8 cellular contexts compared by ENCODE assay signal in the genomic region with DNA sequence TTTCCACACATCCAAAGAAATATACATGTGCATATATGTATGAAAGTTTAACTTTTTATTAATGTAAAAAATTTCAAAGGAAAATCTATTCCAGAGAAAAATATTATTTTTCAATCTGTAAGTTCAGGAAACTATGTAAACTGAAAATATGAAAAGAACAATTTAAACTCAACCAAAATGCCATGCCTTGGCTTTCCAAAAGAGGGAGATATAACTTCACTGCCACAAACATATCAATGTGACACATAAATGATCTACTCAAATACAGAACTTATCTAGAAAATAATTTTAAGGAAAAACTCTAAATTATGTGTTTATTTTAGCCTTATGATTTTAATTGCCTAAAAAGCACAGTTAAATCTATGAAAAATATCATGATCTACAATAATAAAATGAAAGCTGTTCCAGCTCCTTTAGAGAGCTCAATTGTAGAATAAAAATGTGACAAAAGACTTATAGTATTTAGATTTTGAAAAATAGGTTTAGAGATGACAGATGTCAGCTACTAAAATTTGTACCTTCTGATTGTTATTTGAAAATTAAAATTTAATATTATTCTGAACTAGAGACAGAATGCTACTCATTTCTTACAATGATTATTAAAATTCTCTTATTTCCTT.
DNase-seq lines count a peak whose midpoint lies in the region; ATAC-seq and TF ChIP-seq lines count a peak whose summit lies in the region.

No MANE protein-coding gene starts in this region.

- no TSS peak for BruUV-seq in MCF 10A (replicated peaks; lab: Mats Ljungman, UMichigan)

- TF ChIP-seq CTCF in MCF 10A (IDR thresholded peaks at IDR 0.05; ENCODE audit: unreplicated experiment), result peak; percentile 67

- DNase-seq in GM03348 (ENCODE audit: low spot score) (peak; percentile 44), MCF 10A (ENCODE audit: unreplicated experiment) (peak; percentile 39), midbrain (lab: John Stamatoyannopoulos, UW) (peak; percentile 22), NCI-H146 treated with DMSO at 0.1 percent for 48 hours (lab: John Stamatoyannopoulos, UW; ENCODE audit: unreplicated experiment) (no peak), SK-N-DZ (ENCODE audit: low spot score) (no peak)

- no peaks in the 10 kb centered on the region for H3K27me3 Mint-ChIP-seq in MCF 10A (ENCODE audit: insufficient read depth, unreplicated experiment)

- peak; percentile 58 for ATAC-seq in HG03175 (IDR thresholded peaks at IDR 0.05; ENCODE audit: unreplicated experiment)
- ATAC-seq in GM21515 (IDR thresholded peaks at IDR 0.05; ENCODE audit: unreplicated experiment), result no peak
- no peak for ATAC-seq in HG03139 (IDR thresholded peaks at IDR 0.05; ENCODE audit: unreplicated experiment)

- CTCF ChIA-PET in MCF 10A (lab: Yijun Ruan, JAX), result interaction anchor here (0.6 to 3.2 kb wide), 9 partner anchors 11 to 466 kb away, joined by 3 to 25 read pairs (median 10); no protein-coding TSS in a partner anchor

- intact Hi-C loops in MCF 10A (cut with micrococcal nuclease), result loop anchor here (1.0 to 2.0 kb wide), 4 partner anchors 94 to 1856 kb away; partner anchors contain the start of gene GBE1

- no peak overlapping the region for H3K27ac Mint-ChIP-seq in MCF 10A (ENCODE audit: low read depth, unreplicated experiment)

- no peaks in the 10 kb centered on the region for H3K4me1 Mint-ChIP-seq in MCF 10A (ENCODE audit: insufficient read depth, unreplicated experiment)

- POLR2A ChIA-PET in MCF 10A (lab: Yijun Ruan, JAX), result interaction anchor here (0.6 kb wide), 1 partner anchor 902 kb away, joined by 3 read pairs; no protein-coding TSS in a partner anchor

- no peaks in the 10 kb centered on the region for H3K9me3 Mint-ChIP-seq in MCF 10A (ENCODE audit: unreplicated experiment)

- no peaks in the 10 kb centered on the region for H3K36me3 Mint-ChIP-seq in MCF 10A (ENCODE audit: insufficient read depth, unreplicated experiment)

- H3K4me3 Mint-ChIP-seq in MCF 10A (ENCODE audit: unreplicated experiment), result no peak overlapping the region

Comparison
In these comparisons a context has a peak if more than half of its experiments do, and no peak if none do; other contexts are left out.
1. DNase-seq: peak in GM03348 (single experiment), MCF 10A (single experiment) and midbrain (single experiment); none in NCI-H146 treated with DMSO at 0.1 percent for 48 hours (single experiment) and SK-N-DZ (single experiment).